In genomic region chr5:36724429-36725332, GRCh38 we compare ENCODE assay signal across 1 cellular context.
TF ChIP-seq lines count a peak whose summit lies in the region.

No MANE protein-coding gene starts in this region.

TF ChIP-seq in K562, 482 proteins besides CTCF, POLR2A, EP300 and RAD21 (continued from another document and continues in another):
- TF ChIP-seq ZNF280B (CRISPR knock-in tag; IDR thresholded peaks at IDR 0.05) (no peak), KAT7 (CRISPR knock-in tag; IDR thresholded peaks at IDR 0.05; ENCODE audit: borderline replicate concordance) (0 out of 2 replicates have a peak, but pooled peaks have one; percentile 40), PATZ1 (CRISPR knock-in tag; IDR thresholded peaks at IDR 0.05; ENCODE audit: borderline replicate concordance) (no peak), GATAD2B (IDR thresholded peaks at IDR 0.05; ENCODE audit: borderline replicate concordance) (no peak), USF1 (CRISPR knock-in tag; IDR thresholded peaks at IDR 0.05) (peak; percentile 96), FOS (IDR thresholded peaks at IDR 0.05; ENCODE audit: extremely low read depth, insufficient read length) (peak; percentile 71), MTA3 (IDR thresholded peaks at IDR 0.05; ENCODE audit: borderline replicate concordance) (no peak), ZBTB7A (IDR thresholded peaks at IDR 0.05; ENCODE audit: borderline replicate concordance, control insufficient read depth, low read depth, low read length) (no peak), PREB (CRISPR knock-in tag; IDR thresholded peaks at IDR 0.05) (0 out of 2 replicates have a peak, but pooled peaks have one; percentile 46), PRDM10 (IDR thresholded peaks at IDR 0.05; ENCODE audit: partially characterized antibody) (no peak), CHD1 (IDR thresholded peaks at IDR 0.05; ENCODE audit: low read length) (no peak), TGIF2 (CRISPR knock-in tag; IDR thresholded peaks at IDR 0.05) (no peak), RAD51 (IDR thresholded peaks at IDR 0.05; ENCODE audit: borderline replicate concordance, low read depth) (peak; percentile 92), TBP (optimal IDR thresholded peaks at IDR 0.05; ENCODE audit: low read depth, low read length) (no peak), ARID3A (IDR thresholded peaks at IDR 0.05; ENCODE audit: borderline replicate concordance, low read depth, low read length) (no peak), CBFA2T3 (IDR thresholded peaks at IDR 0.05) (no peak), ZNF766 (CRISPR knock-in tag; conservative IDR thresholded peaks at IDR 0.05) (peak; percentile 10; the same call in 1 of the 2 replicates), ZNF589 (CRISPR knock-in tag; IDR thresholded peaks at IDR 0.05; ENCODE audit: low read depth) (peak; percentile 79; the same call in 1 of the 2 replicates), FOXM1 (IDR thresholded peaks at IDR 0.05; ENCODE audit: low read depth) (no peak), FOXM1 (CRISPR knock-in tag; IDR thresholded peaks at IDR 0.05; ENCODE audit: low read depth) (no peak), HMG20B (CRISPR knock-in tag; IDR thresholded peaks at IDR 0.05) (no peak), ZBTB1 (CRISPR knock-in tag; IDR thresholded peaks at IDR 0.05; ENCODE audit: borderline replicate concordance, low read depth) (peak; percentile 24; the same call in 1 of the 2 replicates), ZNF79 (CRISPR knock-in tag; IDR thresholded peaks at IDR 0.05; ENCODE audit: low read depth) (no peak), ZNF639 (CRISPR knock-in tag; conservative IDR thresholded peaks at IDR 0.05 in 1 of 2, IDR thresholded peaks at IDR 0.05 in 1 of 2) (peak in 1 of 2 experiments; percentile 37; a peak in 1 of 4 replicates), SRSF1 (IDR thresholded peaks at IDR 0.05; ENCODE audit: low read depth, low read length) (no peak), ZNF263 (CRISPR knock-in tag; IDR thresholded peaks at IDR 0.05; ENCODE audit: borderline replicate concordance) (no peak), ADNP (tag; IDR thresholded peaks at IDR 0.05) (no peak), YBX1 (IDR thresholded peaks at IDR 0.05) (no peak), CBFA2T2 (conservative IDR thresholded peaks at IDR 0.05) (peak; percentile 29), USF2 (CRISPR knock-in tag; IDR thresholded peaks at IDR 0.05) (peak; percentile 98), MAZ (CRISPR knock-in tag; conservative IDR thresholded peaks at IDR 0.05 in 1 of 2, IDR thresholded peaks at IDR 0.05 in 1 of 2) (peak in 1 of 2 experiments; percentile 53; a peak in 1 of 4 replicates), POU5F1 (IDR thresholded peaks at IDR 0.05; ENCODE audit: borderline replicate concordance, low read depth, low read length, partially characterized antibody) (no peak), MEIS2 (IDR thresholded peaks at IDR 0.05; ENCODE audit: partially characterized antibody) (peak; percentile 63), NR2C2 (CRISPR knock-in tag; IDR thresholded peaks at IDR 0.05) (no peak), NR2C2 (tag; IDR thresholded peaks at IDR 0.05) (0 out of 2 replicates have a peak, but pooled peaks have one; percentile 32), FOXP1 (CRISPR knock-in tag; IDR thresholded peaks at IDR 0.05) (no peak), TFE3 (CRISPR knock-in tag; IDR thresholded peaks at IDR 0.05) (peak; percentile 17; the same call in 1 of the 2 replicates), EHMT2 (IDR thresholded peaks at IDR 0.05) (no peak), STAG1 (CRISPR knock-in tag; IDR thresholded peaks at IDR 0.05; ENCODE audit: borderline replicate concordance) (no peak), ZNF449 (CRISPR knock-in tag; IDR thresholded peaks at IDR 0.05) (peak; percentile 21; the same call in 1 of the 2 replicates), PHB2 (IDR thresholded peaks at IDR 0.05; ENCODE audit: low read depth) (no peak), CTBP1 (IDR thresholded peaks at IDR 0.05; ENCODE audit: borderline replicate concordance) (peak; percentile 23; the same call in 1 of the 2 replicates), ATF3 (IDR thresholded peaks at IDR 0.05) (no peak), ATF3 (CRISPR knock-in tag; conservative IDR thresholded peaks at IDR 0.05) (no peak), ZNF174 (CRISPR knock-in tag; IDR thresholded peaks at IDR 0.05) (no peak), ZBTB17 (CRISPR knock-in tag; IDR thresholded peaks at IDR 0.05) (no peak)
